1 cellular context compared by ENCODE assay signal in the genomic region with DNA sequence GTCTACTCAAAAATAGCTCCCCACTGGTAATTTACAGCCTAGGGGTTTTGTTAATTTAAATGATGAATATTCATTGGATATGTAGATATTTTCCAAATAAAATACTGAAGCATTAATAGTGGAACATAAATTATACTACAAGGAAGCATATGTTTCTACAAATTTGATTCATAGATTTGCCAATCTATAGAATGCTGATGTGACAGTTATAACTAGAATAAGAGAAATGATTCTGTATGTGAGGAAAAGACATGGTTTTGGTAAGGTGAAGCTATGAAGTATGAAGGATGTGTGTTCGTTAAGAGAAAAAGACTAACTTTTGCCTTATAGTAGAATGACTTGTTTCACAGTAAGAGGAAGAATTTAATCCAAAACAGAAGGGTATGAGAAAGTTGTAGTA.
TF ChIP-seq lines count a peak whose summit lies in the region.

No MANE protein-coding gene starts in this region.

TF ChIP-seq in WTC11, 78 proteins besides CTCF, POLR2A, EP300 and RAD21 (continued from another document):
- TF ChIP-seq, protein P1, sequence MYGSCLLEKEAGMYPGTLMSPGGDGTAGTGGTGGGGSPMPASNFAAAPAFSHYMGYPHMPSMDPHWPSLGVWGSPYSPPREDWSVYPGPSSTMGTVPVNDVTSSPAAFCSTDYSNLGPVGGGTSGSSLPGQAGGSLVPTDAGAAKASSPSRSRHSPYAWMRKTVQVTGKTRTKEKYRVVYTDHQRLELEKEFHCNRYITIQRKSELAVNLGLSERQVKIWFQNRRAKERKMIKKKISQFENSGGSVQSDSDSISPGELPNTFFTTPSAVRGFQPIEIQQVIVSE (CRISPR knock-in tag; IDR thresholded peaks at IDR 0.05; ENCODE audit: borderline replicate concordance), result no peak
- TF ChIP-seq, protein P2, sequence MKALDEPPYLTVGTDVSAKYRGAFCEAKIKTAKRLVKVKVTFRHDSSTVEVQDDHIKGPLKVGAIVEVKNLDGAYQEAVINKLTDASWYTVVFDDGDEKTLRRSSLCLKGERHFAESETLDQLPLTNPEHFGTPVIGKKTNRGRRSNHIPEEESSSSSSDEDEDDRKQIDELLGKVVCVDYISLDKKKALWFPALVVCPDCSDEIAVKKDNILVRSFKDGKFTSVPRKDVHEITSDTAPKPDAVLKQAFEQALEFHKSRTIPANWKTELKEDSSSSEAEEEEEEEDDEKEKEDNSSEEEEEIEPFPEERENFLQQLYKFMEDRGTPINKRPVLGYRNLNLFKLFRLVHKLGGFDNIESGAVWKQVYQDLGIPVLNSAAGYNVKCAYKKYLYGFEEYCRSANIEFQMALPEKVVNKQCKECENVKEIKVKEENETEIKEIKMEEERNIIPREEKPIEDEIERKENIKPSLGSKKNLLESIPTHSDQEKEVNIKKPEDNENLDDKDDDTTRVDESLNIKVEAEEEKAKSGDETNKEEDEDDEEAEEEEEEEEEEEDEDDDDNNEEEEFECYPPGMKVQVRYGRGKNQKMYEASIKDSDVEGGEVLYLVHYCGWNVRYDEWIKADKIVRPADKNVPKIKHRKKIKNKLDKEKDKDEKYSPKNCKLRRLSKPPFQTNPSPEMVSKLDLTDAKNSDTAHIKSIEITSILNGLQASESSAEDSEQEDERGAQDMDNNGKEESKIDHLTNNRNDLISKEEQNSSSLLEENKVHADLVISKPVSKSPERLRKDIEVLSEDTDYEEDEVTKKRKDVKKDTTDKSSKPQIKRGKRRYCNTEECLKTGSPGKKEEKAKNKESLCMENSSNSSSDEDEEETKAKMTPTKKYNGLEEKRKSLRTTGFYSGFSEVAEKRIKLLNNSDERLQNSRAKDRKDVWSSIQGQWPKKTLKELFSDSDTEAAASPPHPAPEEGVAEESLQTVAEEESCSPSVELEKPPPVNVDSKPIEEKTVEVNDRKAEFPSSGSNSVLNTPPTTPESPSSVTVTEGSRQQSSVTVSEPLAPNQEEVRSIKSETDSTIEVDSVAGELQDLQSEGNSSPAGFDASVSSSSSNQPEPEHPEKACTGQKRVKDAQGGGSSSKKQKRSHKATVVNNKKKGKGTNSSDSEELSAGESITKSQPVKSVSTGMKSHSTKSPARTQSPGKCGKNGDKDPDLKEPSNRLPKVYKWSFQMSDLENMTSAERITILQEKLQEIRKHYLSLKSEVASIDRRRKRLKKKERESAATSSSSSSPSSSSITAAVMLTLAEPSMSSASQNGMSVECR (CRISPR knock-in tag; IDR thresholded peaks at IDR 0.05; ENCODE audit: borderline replicate concordance), result no peak
- no peak for TF ChIP-seq RELA (CRISPR knock-in tag; IDR thresholded peaks at IDR 0.05; ENCODE audit: borderline replicate concordance)
- TF ChIP-seq, protein P3, sequence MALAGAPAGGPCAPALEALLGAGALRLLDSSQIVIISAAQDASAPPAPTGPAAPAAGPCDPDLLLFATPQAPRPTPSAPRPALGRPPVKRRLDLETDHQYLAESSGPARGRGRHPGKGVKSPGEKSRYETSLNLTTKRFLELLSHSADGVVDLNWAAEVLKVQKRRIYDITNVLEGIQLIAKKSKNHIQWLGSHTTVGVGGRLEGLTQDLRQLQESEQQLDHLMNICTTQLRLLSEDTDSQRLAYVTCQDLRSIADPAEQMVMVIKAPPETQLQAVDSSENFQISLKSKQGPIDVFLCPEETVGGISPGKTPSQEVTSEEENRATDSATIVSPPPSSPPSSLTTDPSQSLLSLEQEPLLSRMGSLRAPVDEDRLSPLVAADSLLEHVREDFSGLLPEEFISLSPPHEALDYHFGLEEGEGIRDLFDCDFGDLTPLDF (CRISPR knock-in tag; IDR thresholded peaks at IDR 0.05), result no peak
- no peak for TF ChIP-seq SOX15 (CRISPR knock-in tag; IDR thresholded peaks at IDR 0.05)
- no peak for TF ChIP-seq SMAD3 (CRISPR knock-in tag; IDR thresholded peaks at IDR 0.05; ENCODE audit: borderline replicate concordance)
- TF ChIP-seq, protein P4, sequence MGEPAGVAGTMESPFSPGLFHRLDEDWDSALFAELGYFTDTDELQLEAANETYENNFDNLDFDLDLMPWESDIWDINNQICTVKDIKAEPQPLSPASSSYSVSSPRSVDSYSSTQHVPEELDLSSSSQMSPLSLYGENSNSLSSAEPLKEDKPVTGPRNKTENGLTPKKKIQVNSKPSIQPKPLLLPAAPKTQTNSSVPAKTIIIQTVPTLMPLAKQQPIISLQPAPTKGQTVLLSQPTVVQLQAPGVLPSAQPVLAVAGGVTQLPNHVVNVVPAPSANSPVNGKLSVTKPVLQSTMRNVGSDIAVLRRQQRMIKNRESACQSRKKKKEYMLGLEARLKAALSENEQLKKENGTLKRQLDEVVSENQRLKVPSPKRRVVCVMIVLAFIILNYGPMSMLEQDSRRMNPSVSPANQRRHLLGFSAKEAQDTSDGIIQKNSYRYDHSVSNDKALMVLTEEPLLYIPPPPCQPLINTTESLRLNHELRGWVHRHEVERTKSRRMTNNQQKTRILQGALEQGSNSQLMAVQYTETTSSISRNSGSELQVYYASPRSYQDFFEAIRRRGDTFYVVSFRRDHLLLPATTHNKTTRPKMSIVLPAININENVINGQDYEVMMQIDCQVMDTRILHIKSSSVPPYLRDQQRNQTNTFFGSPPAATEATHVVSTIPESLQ (CRISPR knock-in tag; IDR thresholded peaks at IDR 0.05), result no peak
- TF ChIP-seq MXD4 (CRISPR knock-in tag; IDR thresholded peaks at IDR 0.05; ENCODE audit: borderline replicate concordance), result no peak
- no peak for TF ChIP-seq HMGA2 (CRISPR knock-in tag; IDR thresholded peaks at IDR 0.05)
- TF ChIP-seq ETV6 (CRISPR knock-in tag; IDR thresholded peaks at IDR 0.05), result no peak
